Comparison of ENCODE assay signal across 28 cellular contexts in genomic region chr15:75314552-75315290, GRCh38. TPM values are rescaled to one million over a fixed set of nuclear protein-coding genes. Genes with fewer than 3 reads are reported as not detected.
"Had no signal": no experiment of that assay in that cellular context is flagged by ENCODE, and none has a peak within 500 bp of the region (broad histone marks: within the 10 kb centered on the region; RNA-seq: fewer than 3 reads in every experiment).

No MANE protein-coding gene starts in this region.

- H3K4me3 ChIP-seq: cardiac muscle cell, SK-N-MC had no signal

- H3K27me3 ChIP-seq: brain microvascular endothelial cell had no signal

- H3K27ac ChIP-seq: brain microvascular endothelial cell, cardiac muscle cell, KMS-11, SK-N-MC, VCaP had no signal

- H3K4me3 Mint-ChIP-seq: activated CD4-positive, alpha-beta memory T cell treated with anti-CD3 and anti-CD28 coated beads, Interleukin-2, amount 10 ng/mL, durations not matched to agents 7 days and 5 days; activated CD4-positive, alpha-beta T cell treated with anti-CD3 and anti-CD28 coated beads, Interleukin-2, amount 10 ng/mL, durations not matched to agents 7 days and 5 days; activated naive CD4-positive, alpha-beta T cell treated with anti-CD3 and anti-CD28 coated beads for 36 hours; activated naive CD8-positive, alpha-beta T cell; T-cell had no signal

- H3K4me2 ChIP-seq: KMS-11 had no signal

- ATAC-seq: Panc1, Right ventricle myocardium inferior, T-cell had no signal

- H3K36me3 ChIP-seq: brain microvascular endothelial cell, cardiac muscle cell had no signal

- DNase-seq: activated CD4-positive, alpha-beta memory T cell treated with anti-CD3 and anti-CD28 coated beads, Interleukin-2, amount 10 ng/mL, durations not matched to agents 7 days and 5 days; activated CD4-positive, alpha-beta T cell treated with anti-CD3 and anti-CD28 coated beads, Interleukin-2, amount 10 ng/mL, durations not matched to agents 7 days and 5 days; activated CD4-positive, CD25-positive, alpha-beta regulatory T cell; activated CD8-positive, alpha-beta memory T cell treated with anti-CD3 and anti-CD28 coated beads, Interleukin-2, amount 50 U/mL, for 48 hours; activated gamma-delta T cell; activated naive CD4-positive, alpha-beta T cell treated with anti-CD3 and anti-CD28 coated beads for 36 hours; activated T-cell treated with anti-CD3 and anti-CD28 coated beads, Interleukin-2, amount 50 U/mL, for 1 hour; brain microvascular endothelial cell; NCI-H1092; NCI-H1417 treated with DMSO at 0.1 percent for 48 hours; NCI-H1694; NCI-H2029; NCI-H510A treated with DMSO at 0.1 percent for 48 hours; NCI-H69; NK-92 treated with Interleukin-12 subunit alpha and Interleukin-12 subunit beta, amount 100 ng/mL, for 24 hours; OCI-M1; RPMI8226; T-cell had no signal

- H3K9me3 Mint-ChIP-seq: activated CD4-positive, alpha-beta memory T cell treated with anti-CD3 and anti-CD28 coated beads, Interleukin-2, amount 10 ng/mL, durations not matched to agents 7 days and 5 days; activated CD4-positive, alpha-beta T cell treated with anti-CD3 and anti-CD28 coated beads, Interleukin-2, amount 10 ng/mL, durations not matched to agents 7 days and 5 days; activated naive CD4-positive, alpha-beta T cell treated with anti-CD3 and anti-CD28 coated beads for 36 hours; T-cell had no signal

- H3K9ac ChIP-seq: KMS-11 had no signal

- H3K27ac Mint-ChIP-seq: activated CD4-positive, alpha-beta memory T cell treated with anti-CD3 and anti-CD28 coated beads, Interleukin-2, amount 10 ng/mL, durations not matched to agents 7 days and 5 days; activated CD4-positive, alpha-beta T cell treated with anti-CD3 and anti-CD28 coated beads, Interleukin-2, amount 10 ng/mL, durations not matched to agents 7 days and 5 days; activated naive CD4-positive, alpha-beta T cell treated with anti-CD3 and anti-CD28 coated beads for 36 hours; activated naive CD8-positive, alpha-beta T cell; T-cell had no signal

- H3K36me3 Mint-ChIP-seq: activated naive CD8-positive, alpha-beta T cell; T-cell had no signal

RNA-seq across cellular contexts. Expression of gene GOLGA6D, which starts 32.1 kb away (rescaled TPM):
- total RNA-seq: activated CD4-positive, alpha-beta memory T cell treated with anti-CD3 and anti-CD28 coated beads, Interleukin-2, amount 10 ng/mL, durations not matched to agents 7 days and 5 days; activated CD4-positive, alpha-beta T cell treated with anti-CD3 and anti-CD28 coated beads, Interleukin-2, amount 10 ng/mL, durations not matched to agents 7 days and 5 days; activated naive CD4-positive, alpha-beta T cell treated with anti-CD3 and anti-CD28 coated beads for 36 hours; cerebellum; MCF 10A; Right ventricle myocardium inferior; T-helper 2 cell treated with Interferon-gamma antibody and Interleukin-4, amounts not matched to agents 100 ng/mL and 5 ng/mL, for 36 hours had no signal
- polyA plus RNA-seq: cardiac muscle cell had no signal

RNA-seq across cellular contexts. Expression of gene GOLGA6C, which starts 56.6 kb away (rescaled TPM):
- total RNA-seq: activated CD4-positive, alpha-beta memory T cell treated with anti-CD3 and anti-CD28 coated beads, Interleukin-2, amount 10 ng/mL, durations not matched to agents 7 days and 5 days; activated CD4-positive, alpha-beta T cell treated with anti-CD3 and anti-CD28 coated beads, Interleukin-2, amount 10 ng/mL, durations not matched to agents 7 days and 5 days; cerebellum; MCF 10A; Right ventricle myocardium inferior; T-cell; T-helper 2 cell treated with Interferon-gamma antibody and Interleukin-4, amounts not matched to agents 100 ng/mL and 5 ng/mL, for 36 hours had no signal
- polyA plus RNA-seq: cardiac muscle cell had no signal
